ENCODE assay signal across 8 cellular contexts in the genomic region with DNA sequence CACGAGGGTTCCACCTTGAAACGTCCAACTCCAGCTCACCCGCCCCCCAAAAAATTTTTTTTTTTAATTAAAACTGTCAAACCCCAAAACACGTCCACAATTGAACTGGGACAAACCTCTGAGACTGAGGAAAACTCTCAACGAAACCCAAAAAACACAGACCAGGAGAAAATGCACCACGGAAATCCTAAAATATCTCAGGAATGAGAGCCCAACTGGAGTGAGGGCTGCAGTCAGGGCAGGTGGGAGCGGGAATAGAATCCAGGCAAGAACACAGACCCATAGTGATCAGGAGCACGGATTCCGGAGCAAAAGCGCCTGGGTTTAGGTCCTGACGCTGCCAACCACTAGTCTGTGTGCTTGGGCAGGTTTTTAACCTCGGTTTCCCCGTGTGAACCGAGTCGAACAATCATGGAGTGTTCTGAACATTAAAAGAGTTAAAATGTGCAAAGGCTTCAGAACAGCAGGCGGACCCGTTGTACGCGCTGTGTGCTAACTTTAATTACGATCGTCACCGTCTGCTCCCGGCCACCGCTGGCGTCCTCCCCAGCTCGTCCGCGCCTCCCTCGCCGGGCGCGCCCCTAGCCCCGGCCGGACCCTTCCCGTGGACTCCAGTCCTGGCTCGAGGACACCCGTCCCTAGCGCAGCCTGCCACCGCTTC. TPM values are rescaled to one million over a fixed set of nuclear protein-coding genes. Genes with fewer than 3 reads are reported as not detected.
A peak's percentile ranks its signal among the peaks of the same experiment; 100 is the strongest.
DNase-seq lines count a peak whose midpoint lies in the region; ATAC-seq and TF ChIP-seq lines count a peak whose summit lies in the region.

No MANE protein-coding gene starts in this region.

- POLR2A ChIA-PET in AG04450 (lab: Yijun Ruan, JAX), result interaction anchor here (0.7 to 1.7 kb wide), 7 partner anchors 9 to 216 kb away, joined by 3 to 4 read pairs (median 3); no protein-coding TSS in a partner anchor

- TF ChIP-seq CTCF in AG04450 (IDR thresholded peaks at IDR 0.05; ENCODE audit: low read depth, low read length), result peak; percentile 32
- TF ChIP-seq CTCF in WI38 (IDR thresholded peaks at IDR 0.05; ENCODE audit: low read depth, low read length), result 0 out of 2 replicates have a peak, but pooled peaks have one; percentile 6
- peak; percentile 59 for TF ChIP-seq CTCF in foreskin keratinocyte (conservative IDR thresholded peaks at IDR 0.05)
- no peak for TF ChIP-seq CTCF in omental fat pad (IDR thresholded peaks at IDR 0.05)

- peaks cover 42% of the 10 kb centered on the region for H3K4me1 ChIP-seq in foreskin keratinocyte

- ATAC-seq in GM18511 (IDR thresholded peaks at IDR 0.05; ENCODE audit: unreplicated experiment), result peak; percentile 19
- peak; percentile 33 for ATAC-seq in HG03432 (IDR thresholded peaks at IDR 0.05; ENCODE audit: unreplicated experiment)
- peak; percentile 18 for ATAC-seq in foreskin keratinocyte
- ATAC-seq in omental fat pad (ENCODE audit: low FRiP score), result peak; percentile 35
- ATAC-seq in GM21423 (IDR thresholded peaks at IDR 0.05; ENCODE audit: unreplicated experiment), result no peak

- no peaks in the 10 kb centered on the region for H3K9me3 ChIP-seq in AG04450 (ENCODE audit: control insufficient read depth, insufficient read depth, low read length)

- H3K27me3 ChIP-seq in AG04450 (ENCODE audit: control insufficient read depth, insufficient read depth, low read length) (no peaks in the 10 kb centered on the region), foreskin keratinocyte (no peaks in the 10 kb centered on the region)

- DNase-seq in AG04450 (ENCODE audit: low read depth, low spot score) (no peak), foreskin keratinocyte (peak in 1 of 2 donors; percentile 40), omental fat pad (ENCODE audit: low spot score) (no peak)
- DNase-seq in stimulated activated naive CD4-positive, alpha-beta T cell (lab: John Stamatoyannopoulos, UW), result no peak

- H3K27ac ChIP-seq in AG04450 (ENCODE audit: low read depth, low read length) (no peak overlapping the region), foreskin keratinocyte (peak overlapping the region; percentile 81)

- H3K4me3 ChIP-seq in AG04450 (ENCODE audit: low read depth, low read length) (peak overlapping the region; percentile 77), WI38 (ENCODE audit: low read depth, low read length) (peak overlapping the region; percentile 91)

- CTCF ChIA-PET in AG04450 (lab: Charles Lee), result interaction anchor here (0.7 to 2.1 kb wide), 10 partner anchors 11 to 278 kb away, joined by 3 to 20 read pairs (median 6); no protein-coding TSS in a partner anchor

RNA-seq across cellular contexts. Expression of a gene that starts 0.6 kb away (rescaled TPM):
- polyA plus RNA-seq in AG04450 (2011; rRNA removed), result 21.3 and 30.4 TPM in 2 replicates
- polyA minus RNA-seq in AG04450 (2011; rRNA and poly(A)+ RNA removed), result 19.9 and 30.5 TPM in 2 replicates
- total RNA-seq in foreskin keratinocyte, result 172 and 231 TPM in 2 replicates
- polyA plus RNA-seq in foreskin keratinocyte, result 40.7 and 41.9 TPM in 2 replicates
- total RNA-seq in omental fat pad, result 100 to 1,000 TPM in 1 of 4 donors, 10 to 100 TPM in 3; 43.8 to 129 (median 77.1) TPM

Comparison
In these comparisons a context has a peak if more than half of its experiments do, and no peak if none do; other contexts are left out.
1. CTCF ChIP-seq: peak in AG04450 (single experiment), WI38 (single experiment) and foreskin keratinocyte (single experiment); none in omental fat pad (0 of 3).